10 cellular contexts compared by ENCODE assay signal in genomic region chr5:40895440-40896425, GRCh38. TPM values are rescaled to one million over a fixed set of nuclear protein-coding genes. Genes with fewer than 3 reads are reported as not detected.
"Had no signal": no experiment of that assay in that cellular context is flagged by ENCODE, and none has a peak within 500 bp of the region (broad histone marks: within the 10 kb centered on the region; RNA-seq: fewer than 3 reads in every experiment).

No MANE protein-coding gene starts in this region.

RNA-seq across cellular contexts. Expression of gene C7, which starts 13.6 kb away (rescaled TPM):
- total RNA-seq: activated CD4-positive, alpha-beta memory T cell treated with anti-CD3 and anti-CD28 coated beads, Interleukin-2, amount 10 ng/mL, durations not matched to agents 7 days and 5 days; activated CD4-positive, alpha-beta T cell treated with anti-CD3 and anti-CD28 coated beads, Interleukin-2, amount 10 ng/mL, durations not matched to agents 24 days and 14 days; activated naive CD4-positive, alpha-beta T cell treated with anti-CD3 and anti-CD28 coated beads for 36 hours; activated naive CD8-positive, alpha-beta T cell treated with anti-CD3 and anti-CD28 coated beads, Interleukin-2, amount 10 ng/mL, durations not matched to agents 7 days and 5 days; activated T-cell treated with anti-CD3 and anti-CD28 coated beads, Interleukin-2, amount 50 U/mL, for 72 hours; epithelial cell of proximal tubule; fibroblast of villous mesenchyme; natural killer cell treated with Interleukin-12 subunit alpha and Interleukin-12 subunit beta and Interleukin-15 and Interleukin-18, amount 100 ng/mL, for 72 hours; T-helper 17 cell had no signal
- polyA plus RNA-seq: immature natural killer cell had no signal
